In the genomic region with DNA sequence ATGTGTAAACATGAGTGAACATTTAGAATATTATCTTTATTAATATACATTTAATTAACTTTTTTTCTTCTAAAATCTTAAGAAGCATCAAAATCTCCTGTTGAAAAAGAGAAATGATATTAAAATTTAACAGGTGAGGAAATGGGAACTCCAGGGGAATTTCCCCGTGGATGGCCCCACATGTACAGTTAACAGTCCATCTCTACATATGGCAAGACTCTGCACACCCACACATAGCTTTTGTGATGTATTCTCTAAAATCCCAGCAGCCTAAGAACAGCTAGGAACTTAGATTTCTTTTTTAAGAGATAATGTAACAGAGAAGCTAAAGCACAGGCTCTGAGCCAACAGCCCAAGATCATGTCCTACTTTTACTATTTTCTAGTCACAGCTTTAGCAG, we compare ENCODE assay signal across 26 cellular contexts.
DNase-seq lines count a peak whose midpoint lies in the region; ATAC-seq and TF ChIP-seq lines count a peak whose summit lies in the region.
"Had no signal": no experiment of that assay in that cellular context is flagged by ENCODE, and none has a peak within 500 bp of the region (broad histone marks: within the 10 kb centered on the region; RNA-seq: fewer than 3 reads in every experiment).

No MANE protein-coding gene starts in this region.

- H3K9ac ChIP-seq in mammary epithelial cell (ENCODE audit: insufficient read depth, low read length): no peak overlapping the region

- CTCF ChIA-PET in mammary epithelial cell (lab: Charles Lee; ENCODE audit: low non-redundant PET) (no interaction called here), MCF 10A (lab: Yijun Ruan, JAX) (no interaction called here)

- peak; percentile 75 for ATAC-seq in HG02623 (IDR thresholded peaks at IDR 0.05; ENCODE audit: unreplicated experiment)
- ATAC-seq in HG03571 (IDR thresholded peaks at IDR 0.05; ENCODE audit: unreplicated experiment): peak; percentile 62
- no peak for ATAC-seq in GM21528 (IDR thresholded peaks at IDR 0.05; ENCODE audit: low FRiP score, unreplicated experiment)
- ATAC-seq: activated CD8-positive, alpha-beta memory T cell treated with anti-CD3 and anti-CD28 coated beads, Interleukin-2, amount 10 ng/mL, durations not matched to agents 7 days and 5 days; naive thymus-derived CD4-positive, alpha-beta T cell; psoas muscle had no signal

- intact Hi-C loops in mammary epithelial cell (cut with micrococcal nuclease): no loop called here
- intact Hi-C loops in MCF 10A (cut with micrococcal nuclease): no loop called here

- no peak overlapping the region for H3K27ac ChIP-seq in mammary epithelial cell (ENCODE audit: insufficient read depth, low read depth, low read length)
- H3K27ac ChIP-seq: 22Rv1, HL-60, psoas muscle, VCaP had no signal

- no TSS peak for BruUV-seq in mammary epithelial cell (replicated peaks; lab: Mats Ljungman, UMichigan)
- BruUV-seq in MCF 10A (replicated peaks; lab: Mats Ljungman, UMichigan): no TSS peak

- H3K27ac Mint-ChIP-seq in MCF 10A (ENCODE audit: low read depth, unreplicated experiment): no peak overlapping the region
- H3K27ac Mint-ChIP-seq: activated CD8-positive, alpha-beta memory T cell treated with anti-CD3 and anti-CD28 coated beads, Interleukin-2, amount 10 ng/mL, durations not matched to agents 7 days and 5 days; HFFc6; naive thymus-derived CD4-positive, alpha-beta T cell had no signal

- POLR2A ChIA-PET in MCF 10A (lab: Yijun Ruan, JAX): no interaction called here

- H4K20me1 ChIP-seq in mammary epithelial cell (ENCODE audit: insufficient read depth, low read length): no peaks in the 10 kb centered on the region

- no peaks in the 10 kb centered on the region for H3K9me3 Mint-ChIP-seq in MCF 10A (ENCODE audit: unreplicated experiment)
- H3K9me3 Mint-ChIP-seq: HFFc6 had no signal

- TF ChIP-seq CTCF in mammary epithelial cell (conservative IDR thresholded peaks at IDR 0.05 in 1 of 2, IDR thresholded peaks at IDR 0.05 in 1 of 2; ENCODE audit: extremely low read depth in 1 of 2, insufficient read depth in 1 of 2, low read depth in 1 of 2, low read length in 2 of 2) (no peak), MCF 10A (IDR thresholded peaks at IDR 0.05; ENCODE audit: unreplicated experiment) (no peak)

- H3K36me3 ChIP-seq in mammary epithelial cell (ENCODE audit: insufficient read depth, low read length): no peaks in the 10 kb centered on the region

- DNase-seq in mammary epithelial cell (no peak), MCF 10A (ENCODE audit: unreplicated experiment) (no peak), T-helper 9 cell (no peak), NCI-H2107 (lab: John Stamatoyannopoulos, UW) (no peak)
- no peak for DNase-seq in activated CD4-positive, alpha-beta T cell treated with anti-CD3 and anti-CD28 coated beads for 48 hours
- DNase-seq: activated CD4-positive, alpha-beta T cell treated with anti-CD3 and anti-CD28 coated beads for 4 hours; activated CD8-positive, alpha-beta memory T cell treated with anti-CD3 and anti-CD28 coated beads, Interleukin-2, amount 10 ng/mL, durations not matched to agents 7 days and 5 days; activated T-cell treated with anti-CD3 and anti-CD28 coated beads, Interleukin-2, amount 50 U/mL, for 48 hours; CD4-positive, CD25-positive, alpha-beta regulatory T cell; DND-41; GOT3; HFFc6; midbrain; naive thymus-derived CD4-positive, alpha-beta T cell; NCI-H1436 treated with DMSO at 0.1 percent for 48 hours; NCI-H446; occipital lobe; psoas muscle; stimulated activated CD4-positive, alpha-beta T cell treated with anti-CD3 and anti-CD28 coated beads, Interleukin-15, amount 100 ng/mL, for 24 hours; stimulated activated naive CD4-positive, alpha-beta T cell had no signal

- no peak overlapping the region for H3K4me2 ChIP-seq in mammary epithelial cell (ENCODE audit: insufficient read depth, low read depth, low read length)

- H3K4me1 Mint-ChIP-seq in MCF 10A (ENCODE audit: insufficient read depth, unreplicated experiment): peaks cover 7% of the 10 kb centered on the region
- H3K4me1 Mint-ChIP-seq: activated CD8-positive, alpha-beta memory T cell treated with anti-CD3 and anti-CD28 coated beads, Interleukin-2, amount 10 ng/mL, durations not matched to agents 7 days and 5 days had no signal

- no peak overlapping the region for H3K4me3 ChIP-seq in mammary epithelial cell (replicated peaks in 1 of 3; ENCODE audit: insufficient read depth in 1 of 3, low read depth in 2 of 3, low read length in 3 of 3)
- H3K4me3 ChIP-seq: psoas muscle had no signal

- H3K27me3 ChIP-seq in mammary epithelial cell (ENCODE audit: insufficient read depth, low read length): no peaks in the 10 kb centered on the region

- no peaks in the 10 kb centered on the region for H3K36me3 Mint-ChIP-seq in MCF 10A (ENCODE audit: insufficient read depth, unreplicated experiment)
- H3K36me3 Mint-ChIP-seq: activated CD8-positive, alpha-beta memory T cell treated with anti-CD3 and anti-CD28 coated beads, Interleukin-2, amount 10 ng/mL, durations not matched to agents 7 days and 5 days; CD4-positive, CD25-positive, alpha-beta regulatory T cell had no signal

- dilution Hi-C loops in mammary epithelial cell (cut with HindIII; ENCODE audit: low sequenced_read_pairs): no loop called here

- no peaks in the 10 kb centered on the region for H3K4me1 ChIP-seq in mammary epithelial cell (ENCODE audit: insufficient read depth, low read length)
- H3K4me1 ChIP-seq: psoas muscle had no signal

- no peaks in the 10 kb centered on the region for H3K27me3 Mint-ChIP-seq in MCF 10A (ENCODE audit: insufficient read depth, unreplicated experiment)
- H3K27me3 Mint-ChIP-seq: activated CD8-positive, alpha-beta memory T cell treated with anti-CD3 and anti-CD28 coated beads, Interleukin-2, amount 10 ng/mL, durations not matched to agents 7 days and 5 days; CD4-positive, CD25-positive, alpha-beta regulatory T cell had no signal

- H2AFZ ChIP-seq in mammary epithelial cell (ENCODE audit: low read depth, low read length): peak overlapping the region; percentile 20

- WGBS in mammary epithelial cell (ENCODE audit: low coverage, missing lambda C conversion rate): 89% methylated on average over 1 of the region's 1 CpG

- no peak overlapping the region for H3K4me3 Mint-ChIP-seq in MCF 10A (ENCODE audit: unreplicated experiment)
- H3K4me3 Mint-ChIP-seq: activated CD8-positive, alpha-beta memory T cell treated with anti-CD3 and anti-CD28 coated beads, Interleukin-2, amount 10 ng/mL, durations not matched to agents 7 days and 5 days; CD4-positive, CD25-positive, alpha-beta regulatory T cell; HFFc6 had no signal

- no peaks in the 10 kb centered on the region for H3K9me3 ChIP-seq in mammary epithelial cell (replicated peaks; ENCODE audit: insufficient read depth, low read length)
- H3K9me3 ChIP-seq: psoas muscle had no signal

- in situ Hi-C loops in mammary epithelial cell (cut with MboI; ENCODE audit: low sequenced_read_pairs in 2 of 2): no loop called here

- no peaks in the 10 kb centered on the region for H3K79me2 ChIP-seq in mammary epithelial cell (ENCODE audit: insufficient read depth, low read length)
